14 cellular contexts compared by ENCODE assay signal in genomic region chr14:65258391-65258790, GRCh38.
DNase-seq lines count a peak whose midpoint lies in the region; ATAC-seq and TF ChIP-seq lines count a peak whose summit lies in the region.
"Had no signal": no experiment of that assay in that cellular context is flagged by ENCODE, and none has a peak within 500 bp of the region (broad histone marks: within the 10 kb centered on the region; RNA-seq: fewer than 3 reads in every experiment).

No MANE protein-coding gene starts in this region.

- no peaks in the 10 kb centered on the region for H3K36me3 ChIP-seq in RWPE2 (ENCODE audit: low read depth)
- no peaks in the 10 kb centered on the region for H3K36me3 ChIP-seq in ascending aorta
- H3K36me3 ChIP-seq: pancreas had no signal

- DNase-seq in GM03348 (ENCODE audit: low spot score) (peak; percentile 36), RWPE2 (ENCODE audit: low spot score) (no peak), fibroblast of mammary gland (ENCODE audit: low read depth) (peak; percentile 92), renal cortical epithelial cell (ENCODE audit: low read depth) (peak; percentile 86), SHP77 (lab: John Stamatoyannopoulos, UW) (no peak), activated T-cell treated with anti-CD3 and anti-CD28 coated beads for 4 hours (no peak), ascending aorta (ENCODE audit: low spot score in 2 of 2) (no peak)
- no peak for DNase-seq in activated CD8-positive, alpha-beta memory T cell treated with anti-CD3 and anti-CD28 coated beads for 24 hours
- DNase-seq: activated CD4-positive, alpha-beta T cell treated with anti-CD3 and anti-CD28 coated beads, Interleukin-2, amount 50 U/mL, for 1 hour; activated gamma-delta T cell treated with Interleukin-2 at 50 U/mL for 16 hours; glutamatergic neuron; NCI-H146; pancreas; stimulated activated naive CD4-positive, alpha-beta T cell had no signal

- H3K27me3 ChIP-seq in RWPE2 (ENCODE audit: insufficient read depth, poor library complexity, severe bottlenecking) (no peaks in the 10 kb centered on the region), ascending aorta (no peaks in the 10 kb centered on the region)
- H3K27me3 ChIP-seq: pancreas had no signal

- no peak for TF ChIP-seq CTCF in RWPE2 (IDR thresholded peaks at IDR 0.05; ENCODE audit: poor library complexity, severe bottlenecking)
- no peak for TF ChIP-seq CTCF in fibroblast of mammary gland (conservative IDR thresholded peaks at IDR 0.05; ENCODE audit: control insufficient read depth, insufficient read depth, low read depth, low read length)
- no peak for TF ChIP-seq CTCF in ascending aorta (IDR thresholded peaks at IDR 0.05)

- intact Hi-C loops in ascending aorta (cut with DNase I), result no loop called here

- H3K9me3 ChIP-seq in RWPE2 (ENCODE audit: severe bottlenecking) (no peaks in the 10 kb centered on the region), ascending aorta (no peaks in the 10 kb centered on the region)
- H3K9me3 ChIP-seq: pancreas had no signal

- H3K27ac ChIP-seq in RWPE2 (ENCODE audit: poor library complexity, severe bottlenecking) (peak overlapping the region; percentile 50), ascending aorta (no peak overlapping the region)
- H3K27ac ChIP-seq: pancreas had no signal

- peak; percentile 65 for ATAC-seq in RWPE2 (ENCODE audit: low read depth)

- no peak overlapping the region for H3K4me3 ChIP-seq in RWPE2 (ENCODE audit: severe bottlenecking)
- no peak overlapping the region for H3K4me3 ChIP-seq in fibroblast of mammary gland (ENCODE audit: control insufficient read depth, low read depth, low read length)
- no peak overlapping the region for H3K4me3 ChIP-seq in ascending aorta
- H3K4me3 ChIP-seq: pancreas had no signal

- peaks cover 36% of the 10 kb centered on the region for H3K4me1 ChIP-seq in RWPE2 (ENCODE audit: insufficient read depth, poor library complexity, severe bottlenecking)
- no peaks in the 10 kb centered on the region for H3K4me1 ChIP-seq in ascending aorta

Comparison
In these comparisons a context has a peak if more than half of its experiments do, and no peak if none do; other contexts are left out.
1. DNase-seq: peak in GM03348 (single experiment), fibroblast of mammary gland (single experiment) and renal cortical epithelial cell (single experiment); none in RWPE2 (single experiment), SHP77 (0 of 2), activated CD8-positive, alpha-beta memory T cell treated with anti-CD3 and anti-CD28 coated beads for 24 hours (single experiment), activated T-cell treated with anti-CD3 and anti-CD28 coated beads for 4 hours (single experiment) and ascending aorta (0 of 2).